1 cellular context compared by ENCODE assay signal in genomic region chr6:107957909-107958688, GRCh38.
TF ChIP-seq lines count a peak whose summit lies in the region.

Gene SEC63 (minus strand): TSS chr6:107958208. CDS start chr6:107958009, 199 bp downstream.

TF ChIP-seq in HepG2, 621 proteins besides CTCF, POLR2A, EP300 and RAD21 (continued from another document and continues in another):
- TF ChIP-seq ZNF609 (CRISPR knock-in tag; IDR thresholded peaks at IDR 0.05; ENCODE audit: borderline replicate concordance) = peak; percentile 54; the same call in 1 of the 2 replicates
- peak; percentile 85; the same call in 1 of the 2 replicates for TF ChIP-seq KLF6 (CRISPR knock-in tag; IDR thresholded peaks at IDR 0.05)
- no peak for TF ChIP-seq CSRNP2 (CRISPR knock-in tag; conservative IDR thresholded peaks at IDR 0.05; ENCODE audit: low read depth)
- TF ChIP-seq ZNF468 (CRISPR knock-in tag; IDR thresholded peaks at IDR 0.05) = no peak
- TF ChIP-seq ZNF660 (CRISPR knock-in tag; IDR thresholded peaks at IDR 0.05; ENCODE audit: borderline replicate concordance, low read depth) = no peak
- TF ChIP-seq SIN3A (IDR thresholded peaks at IDR 0.05; ENCODE audit: borderline replicate concordance, low read depth, low read length) = 0 out of 2 replicates have a peak, but pooled peaks have one; percentile 39
- no peak for TF ChIP-seq CREB1 (IDR thresholded peaks at IDR 0.05)
- TF ChIP-seq CREB1 (CRISPR knock-in tag; IDR thresholded peaks at IDR 0.05) = no peak
- TF ChIP-seq IKZF1 (IDR thresholded peaks at IDR 0.05) = no peak
- peak; percentile 14; the same call in 1 of the 2 replicates for TF ChIP-seq TFAP4 (IDR thresholded peaks at IDR 0.05; ENCODE audit: borderline replicate concordance, low read depth)
- TF ChIP-seq ZNF557 (CRISPR knock-in tag; IDR thresholded peaks at IDR 0.05) = no peak
- no peak for TF ChIP-seq NFIC (IDR thresholded peaks at IDR 0.05; ENCODE audit: low read length)
- TF ChIP-seq GLI4 (CRISPR knock-in tag; IDR thresholded peaks at IDR 0.05; ENCODE audit: borderline replicate concordance) = no peak
- no peak for TF ChIP-seq DMTF1 (CRISPR knock-in tag; IDR thresholded peaks at IDR 0.05)
- peak; percentile 91; the same call in 1 of the 2 replicates for TF ChIP-seq ZNF275 (CRISPR knock-in tag; IDR thresholded peaks at IDR 0.05; ENCODE audit: borderline replicate concordance)
- TF ChIP-seq ZFP62 (CRISPR knock-in tag; IDR thresholded peaks at IDR 0.05) = no peak
- no peak for TF ChIP-seq ZNF850 (CRISPR knock-in tag; conservative IDR thresholded peaks at IDR 0.05)
- no peak for TF ChIP-seq MAFF (IDR thresholded peaks at IDR 0.05; ENCODE audit: low read depth, low read length)
- TF ChIP-seq KDM2A (CRISPR knock-in tag; IDR thresholded peaks at IDR 0.05; ENCODE audit: borderline replicate concordance, low read depth) = 0 out of 2 replicates have a peak, but pooled peaks have one; percentile 64
- no peak for TF ChIP-seq ZNF7 (CRISPR knock-in tag; IDR thresholded peaks at IDR 0.05)
- peak; percentile 39; the same call in 1 of the 2 replicates for TF ChIP-seq SKIL (CRISPR knock-in tag; IDR thresholded peaks at IDR 0.05; ENCODE audit: borderline replicate concordance)
- no peak; the same call in 1 of the 2 replicates for TF ChIP-seq KDM4B (CRISPR knock-in tag; IDR thresholded peaks at IDR 0.05)
- TF ChIP-seq BRCA1 (CRISPR knock-in tag; IDR thresholded peaks at IDR 0.05) = no peak
- peak; percentile 70; the same call in 1 of the 2 replicates for TF ChIP-seq ZNF333 (CRISPR knock-in tag; IDR thresholded peaks at IDR 0.05; ENCODE audit: borderline replicate concordance)
- no peak; the same call in 1 of the 2 replicates for TF ChIP-seq JUN (CRISPR knock-in tag; IDR thresholded peaks at IDR 0.05)
- no peak for TF ChIP-seq IRF2 (CRISPR knock-in tag; IDR thresholded peaks at IDR 0.05)
- peak; percentile 68; the same call in 1 of the 2 replicates for TF ChIP-seq POGZ (CRISPR knock-in tag; IDR thresholded peaks at IDR 0.05)
- no peak for TF ChIP-seq MAF1 (CRISPR knock-in tag; IDR thresholded peaks at IDR 0.05; ENCODE audit: borderline replicate concordance)
- no peak; the same call in 1 of the 2 replicates for TF ChIP-seq ZNF772 (CRISPR knock-in tag; IDR thresholded peaks at IDR 0.05)
- no peak for TF ChIP-seq ZNF33A (CRISPR knock-in tag; IDR thresholded peaks at IDR 0.05; ENCODE audit: borderline replicate concordance)
- 0 out of 2 replicates have a peak, but pooled peaks have one; percentile 11 for TF ChIP-seq TARDBP (CRISPR knock-in tag; IDR thresholded peaks at IDR 0.05)
- TF ChIP-seq NFE2 (CRISPR knock-in tag; IDR thresholded peaks at IDR 0.05) = no peak
- no peak for TF ChIP-seq TBL1XR1 (IDR thresholded peaks at IDR 0.05; ENCODE audit: borderline replicate concordance, low read length, partially characterized antibody)
- TF ChIP-seq ZNF552 (CRISPR knock-in tag; IDR thresholded peaks at IDR 0.05; ENCODE audit: borderline replicate concordance) = no peak
- peak; percentile 55 for TF ChIP-seq ZGPAT (CRISPR knock-in tag; IDR thresholded peaks at IDR 0.05)
- no peak for TF ChIP-seq ZBTB4 (CRISPR knock-in tag; IDR thresholded peaks at IDR 0.05; ENCODE audit: borderline replicate concordance)
- TF ChIP-seq TIGD3 (CRISPR knock-in tag; IDR thresholded peaks at IDR 0.05; ENCODE audit: borderline replicate concordance) = no peak
- TF ChIP-seq ARNT2 (CRISPR knock-in tag; IDR thresholded peaks at IDR 0.05; ENCODE audit: low read depth) = peak; percentile 98
- no peak for TF ChIP-seq ZBTB8A (CRISPR knock-in tag; IDR thresholded peaks at IDR 0.05; ENCODE audit: borderline replicate concordance, low read depth)
- TF ChIP-seq ATF4 (CRISPR knock-in tag; IDR thresholded peaks at IDR 0.05) = peak in 1 of 2 experiments; percentile 35; a peak in 1 of 4 replicates
- no peak for TF ChIP-seq ZBTB3 (CRISPR knock-in tag; IDR thresholded peaks at IDR 0.05; ENCODE audit: borderline replicate concordance, low read depth)
